In the genomic region with DNA sequence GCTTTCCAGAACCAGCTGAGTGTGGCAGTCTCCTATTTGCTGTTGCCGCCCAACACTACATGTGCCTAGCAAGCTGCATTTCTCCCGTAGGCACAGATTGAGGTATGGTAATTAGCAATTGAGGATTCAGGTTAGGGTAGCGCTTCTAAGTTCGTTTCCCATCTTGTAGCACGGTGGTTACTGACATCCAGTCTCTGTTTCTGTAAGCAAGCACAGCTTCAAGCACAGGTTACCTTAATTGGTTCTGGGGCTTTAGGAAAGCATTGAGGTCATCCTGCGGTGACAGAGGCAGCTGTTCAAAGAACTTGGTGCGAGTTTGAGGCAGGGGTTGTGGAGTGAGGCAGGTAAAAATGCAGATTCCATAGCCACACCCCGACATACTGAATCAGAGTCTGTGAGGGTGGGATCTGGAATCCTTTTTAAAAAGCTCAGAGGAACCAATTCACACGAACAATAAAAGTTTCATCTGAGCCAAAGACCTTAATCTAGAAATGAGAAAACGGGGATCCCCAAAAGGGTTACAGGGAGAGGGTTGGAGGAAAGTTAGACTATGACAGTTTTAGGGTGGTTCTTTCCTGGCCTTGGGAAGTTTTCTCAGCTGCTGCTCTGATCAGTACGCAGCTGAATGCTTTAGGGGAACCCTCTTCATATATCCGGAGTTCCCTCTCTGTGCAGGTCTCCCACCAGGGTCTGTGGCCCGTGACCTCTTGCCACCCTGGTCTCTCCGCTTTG, we compare ENCODE assay signal across 9 cellular contexts. TPM values are rescaled to one million over a fixed set of nuclear protein-coding genes. Genes with fewer than 3 reads are reported as not detected.
DNase-seq lines count a peak whose midpoint lies in the region; ATAC-seq, FAIRE-seq and TF ChIP-seq lines count a peak whose summit lies in the region.
"Not testable (repeated sequence)": the region's sequence is repeated elsewhere in the genome, so short reads cannot be mapped to it uniquely, and the experiment has no call there.
"Had no signal": no experiment of that assay in that cellular context is flagged by ENCODE, and none has a peak within 500 bp of the region (broad histone marks: within the 10 kb centered on the region; RNA-seq: fewer than 3 reads in every experiment).

No MANE protein-coding gene starts in this region.

- WGBS in GM12878 (ENCODE audit: insufficient coverage, insufficient replicate concordance, low lambda C conversion rate, missing lambda C conversion rate), result 15% methylated on average over 14 of the region's 14 CpGs

- not testable (repeated sequence) for DNase-seq in GM19239 (ENCODE audit: insufficient read length, low spot score); RWPE2 (ENCODE audit: low spot score); GM12878 (ENCODE audit: low read depth, low spot score)

- not testable (repeated sequence) for H3K27ac ChIP-seq in RWPE2 (ENCODE audit: poor library complexity, severe bottlenecking)
- H3K27ac ChIP-seq in GM12878 (ENCODE audit: control insufficient read depth, insufficient read depth), result peak overlapping the region; percentile 65

- not testable (repeated sequence) for TF ChIP-seq RAD21 in GM12878 (IDR thresholded peaks at IDR 0.05; ENCODE audit: insufficient read depth, low read depth, low read length)

- peak overlapping the region; percentile 45 for H2AFZ ChIP-seq in GM12878 (ENCODE audit: control insufficient read depth, low read depth, low read length)

- H3K4me1 ChIP-seq in RWPE2 (ENCODE audit: insufficient read depth, poor library complexity, severe bottlenecking); GM12878 (ENCODE audit: control insufficient read depth, insufficient read depth, low read length): not testable (repeated sequence)

- H3K4me2 ChIP-seq in GM12878 (ENCODE audit: control insufficient read depth, insufficient read depth), result peak overlapping the region; percentile 83

- CTCF ChIA-PET in GM12878 (lab: Yijun Ruan, JAX), result interaction anchor here (1.0 to 1.7 kb wide), 3 partner anchors 33 to 105 kb away, joined by 5 to 10 read pairs (median 7); no protein-coding TSS in a partner anchor

- peak; percentile 74 for ATAC-seq in GM18511 (IDR thresholded peaks at IDR 0.05; ENCODE audit: unreplicated experiment)
- ATAC-seq in GM21390 (IDR thresholded peaks at IDR 0.05; ENCODE audit: unreplicated experiment), result peak; percentile 75
- ATAC-seq in HG02678 (IDR thresholded peaks at IDR 0.05; ENCODE audit: unreplicated experiment), result peak; percentile 41
- peak; percentile 70 for ATAC-seq in HG03103 (IDR thresholded peaks at IDR 0.05; ENCODE audit: low read depth, unreplicated experiment)
- 0 out of 3 replicates have a peak, but pooled peaks have one; percentile 27 for ATAC-seq in RWPE2 (ENCODE audit: low read depth)
- peak; percentile 94 for ATAC-seq in GM12878

- FAIRE-seq in GM19239 (lab: Jason Lieb, UNC) (peak; percentile 94), GM12878 (lab: Jason Lieb, UNC) (peak; percentile 97)

- TF ChIP-seq CTCF in RWPE2 (IDR thresholded peaks at IDR 0.05; ENCODE audit: poor library complexity, severe bottlenecking); GM12878 (IDR thresholded peaks at IDR 0.05 in 2 of 3, conservative IDR thresholded peaks at IDR 0.05 in 1 of 3; ENCODE audit: control insufficient read depth in 2 of 3, extremely low read depth in 1 of 3, insufficient read depth in 1 of 3, low read depth in 3 of 3, low read length in 3 of 3): not testable (repeated sequence)

- not testable (repeated sequence) for TF ChIP-seq POLR2A in GM12878 (IDR thresholded peaks at IDR 0.05; ENCODE audit: low read depth, low read length)

- BruUV-seq in GM12878 (replicated peaks; lab: Mats Ljungman, UMichigan), result not testable (repeated sequence)

- RAD21 ChIA-PET in GM12878 (lab: Charles Lee; ENCODE audit: unreplicated experiment), result interaction anchor here (0.5 to 1.1 kb wide), 3 partner anchors 9 to 71 kb away, joined by 3 read pairs; partner anchors contain the start of gene FAM111B

- H3K36me3 ChIP-seq in RWPE2 (ENCODE audit: low read depth); GM12878 (ENCODE audit: control insufficient read depth in 2 of 2, insufficient read depth in 2 of 2, low read length in 1 of 2): not testable (repeated sequence)

- in situ Hi-C loops in GM12878 (cut with MboI), result not testable (repeated sequence)

- not testable (repeated sequence) for H4K20me1 ChIP-seq in GM12878 (ENCODE audit: control insufficient read depth, insufficient read depth)

- TF ChIP-seq EP300 in GM12878 (IDR thresholded peaks at IDR 0.05; ENCODE audit: borderline replicate concordance in 1 of 2, control insufficient read depth in 1 of 2, low read depth in 2 of 2, low read length in 2 of 2), result 0 out of 4 replicates have a peak, but pooled peaks of 1 of the 2 experiments have one; percentile 15

- H3K27me3 ChIP-seq in RWPE2 (ENCODE audit: insufficient read depth, poor library complexity, severe bottlenecking), result peaks cover 25% of the 10 kb centered on the region
- H3K27me3 ChIP-seq in GM12878 (replicated peaks in 1 of 2; ENCODE audit: control insufficient read depth in 2 of 2, insufficient read depth in 2 of 2, low read length in 1 of 2), result not testable (repeated sequence)

- not testable (repeated sequence) for H3K79me2 ChIP-seq in GM12878 (ENCODE audit: control insufficient read depth, insufficient read depth, low read length)

- not testable (repeated sequence) for H3K9ac ChIP-seq in GM12878 (ENCODE audit: control insufficient read depth, insufficient read depth, low read length)

- intact Hi-C loops in GM12878 (cut with micrococcal nuclease; ENCODE audit: unreplicated experiment), result not testable (repeated sequence)

- not testable (repeated sequence) for H3K4me3 ChIP-seq in RWPE2 (ENCODE audit: severe bottlenecking); GM12878

- SMC1A ChIA-PET in GM12878 (lab: Charles Lee; ENCODE audit: uncharacterized antibody, unreplicated experiment), result interaction anchor here (0.9 to 3.6 kb wide), 4 partner anchors 14 to 94 kb away, joined by 3 to 15 read pairs (median 5); partner anchors contain the start of gene FAM111B

- POLR2A ChIA-PET in GM12878 (lab: Charles Lee), result not testable (repeated sequence)

- not testable (repeated sequence) for H3K9me3 ChIP-seq in RWPE2 (ENCODE audit: severe bottlenecking); GM12878 (replicated peaks; ENCODE audit: control insufficient read depth, insufficient read depth, low read length)

TF ChIP-seq in GM12878, 131 proteins besides CTCF, POLR2A, EP300 and RAD21 (continues in another document):
- TF ChIP-seq JUNB (IDR thresholded peaks at IDR 0.05), result peak; percentile 77
- peak; percentile 73 for TF ChIP-seq NR2F1 (conservative IDR thresholded peaks at IDR 0.05)
- peak; percentile 70 for TF ChIP-seq RUNX3 (IDR thresholded peaks at IDR 0.05; ENCODE audit: low read length)
- TF ChIP-seq IKZF1 (conservative IDR thresholded peaks at IDR 0.05), result 0 out of 2 replicates have a peak, but pooled peaks have one; percentile 23
- peak; percentile 49; the same call in 1 of the 2 replicates for TF ChIP-seq MTA2 (IDR thresholded peaks at IDR 0.05; ENCODE audit: low read depth)
- 0 out of 4 replicates have a peak, but pooled peaks of 1 of the 2 experiments have one; percentile 13 for TF ChIP-seq BHLHE40 (IDR thresholded peaks at IDR 0.05; ENCODE audit: borderline replicate concordance in 1 of 2, low read depth in 2 of 2, low read length in 1 of 2)
- TF ChIP-seq IKZF2 (IDR thresholded peaks at IDR 0.05), result peak; percentile 18 to 30; a peak in 2 of 4 replicates
- peak; percentile 22; the same call in 1 of the 2 replicates for TF ChIP-seq ATF7 (IDR thresholded peaks at IDR 0.05; ENCODE audit: low read depth)
- 0 out of 2 replicates have a peak, but pooled peaks have one; percentile 36 for TF ChIP-seq ZBED1 (IDR thresholded peaks at IDR 0.05; ENCODE audit: borderline replicate concordance)

RNA-seq across cellular contexts. Expression of gene GLYATL1B, which starts 21.9 kb away (rescaled TPM):
- total RNA-seq in GM12878 (2013; cell fraction: nucleolus; rRNA removed), result 0.64 TPM in 1 of 2 replicates, not detected in the other
- 0.16 TPM in 1 of 2 replicates, not detected in the other for total RNA-seq in GM12878 (2014; rRNA removed)
- total RNA-seq in GM12878 (2014; rRNA removed; fragmentation: Illumina TruSeq; extraction: Trizol), result 0.18 TPM in 1 of 2 replicates, not detected in the other
- not detected in 2 replicates for total RNA-seq in GM12878 (2021)
- polyA plus RNA-seq in GM12878 (2011; ENCODE audit: low read depth), result not detected
- 0.10 and 0.13 TPM in 2 replicates for polyA plus RNA-seq in GM12878 (2011; rRNA removed)
- polyA plus RNA-seq in GM12878 (2011; cell fraction: cytosol; rRNA removed), result not detected in 2 replicates
- polyA plus RNA-seq in GM12878 (2011; cell fraction: nucleus; rRNA removed), result 0.20 and 0.31 TPM in 2 replicates
- polyA plus RNA-seq in GM12878 (2012), result 0.42 and 0.48 TPM in 2 replicates
- 0.78 TPM in 1 of 2 replicates, not detected in the other for polyA plus RNA-seq in GM12878 (2014; fragmentation: Illumina TruSeq; extraction: Trizol)
- under 1 TPM; 0.11 to 0.29 TPM for polyA plus RNA-seq in GM12878 (2014; fragmentation: Nextera tagmentation; extraction: Ambion mirVana)
- polyA plus RNA-seq in GM12878 (2014; rRNA removed), result not detected in 2 replicates
- polyA plus RNA-seq in GM12878 (2016; fragmentation: Nextera tagmentation; extraction: Ambion mirVana), result 1 to 10 TPM; 1.2 to 1.7 TPM
- polyA minus RNA-seq in GM12878 (2011; rRNA and poly(A)+ RNA removed), result not detected in 2 replicates
- not detected in 2 replicates for polyA minus RNA-seq in GM12878 (2011; cell fraction: cytosol; rRNA and poly(A)+ RNA removed)
- polyA minus RNA-seq in GM12878 (2011; cell fraction: nucleus; rRNA and poly(A)+ RNA removed), result not detected in 2 replicates
- total RNA-seq: CD4-positive, alpha-beta memory T cell; SJSA1 had no signal
- polyA plus RNA-seq: CD4-positive, alpha-beta memory T cell had no signal

RNA-seq across cellular contexts. Expression of gene FAM111B, which starts 42.9 kb away (rescaled TPM):
- 69.8 and 80.1 TPM in 2 replicates for total RNA-seq in GM12878 (2013; cell fraction: nucleolus; rRNA removed)
- 53.4 and 59.7 TPM in 2 replicates for total RNA-seq in GM12878 (2014; rRNA removed)
- total RNA-seq in GM12878 (2014; rRNA removed; fragmentation: Illumina TruSeq; extraction: Trizol), result 76.6 and 76.7 TPM in 2 replicates
- 52.0 and 58.9 TPM in 2 replicates for total RNA-seq in GM12878 (2021)
- polyA plus RNA-seq in GM12878 (2011; ENCODE audit: low read depth), result 13.4 TPM
- 35.9 and 59.7 TPM in 2 replicates for polyA plus RNA-seq in GM12878 (2011; rRNA removed)
- 12.0 and 13.2 TPM in 2 replicates for polyA plus RNA-seq in GM12878 (2011; cell fraction: cytosol; rRNA removed)
- 19.9 and 23.0 TPM in 2 replicates for polyA plus RNA-seq in GM12878 (2011; cell fraction: nucleus; rRNA removed)
- polyA plus RNA-seq in GM12878 (2012), result 24.0 and 25.0 TPM in 2 replicates
- polyA plus RNA-seq in GM12878 (2014; fragmentation: Illumina TruSeq; extraction: Trizol), result 79.5 and 94.6 TPM in 2 replicates
- 10 to 100 TPM; 42.0 to 65.3 TPM for polyA plus RNA-seq in GM12878 (2014; fragmentation: Nextera tagmentation; extraction: Ambion mirVana)
- polyA plus RNA-seq in GM12878 (2014; rRNA removed), result 35.8 and 42.2 TPM in 2 replicates
- polyA plus RNA-seq in GM12878 (2016; fragmentation: Nextera tagmentation; extraction: Ambion mirVana), result 10 to 100 TPM; 96.3 to 97.2 TPM
- polyA minus RNA-seq in GM12878 (2011; rRNA and poly(A)+ RNA removed), result 30.2 and 57.1 TPM in 2 replicates
- polyA minus RNA-seq in GM12878 (2011; cell fraction: cytosol; rRNA and poly(A)+ RNA removed), result 11.6 and 16.7 TPM in 2 replicates
- 48.1 and 63.7 TPM in 2 replicates for polyA minus RNA-seq in GM12878 (2011; cell fraction: nucleus; rRNA and poly(A)+ RNA removed)

Comparison
In these comparisons a context has a peak if more than half of its experiments do, and no peak if none do; other contexts are left out.
1. ATAC-seq: peak in every context shown above with its lines; median percentile 94 in GM12878; 75 in GM21390; 74 in GM18511; 70 in HG03103; 41 in HG02678; 27 in RWPE2.